8 cellular contexts compared by ENCODE assay signal in genomic region chr16:2009302-2009711, GRCh38. TPM values are rescaled to one million over a fixed set of nuclear protein-coding genes. Genes with fewer than 3 reads are reported as not detected.
DNase-seq lines count a peak whose midpoint lies in the region; ATAC-seq and TF ChIP-seq lines count a peak whose summit lies in the region.

No MANE protein-coding gene starts in this region.

- peak overlapping the region; percentile 21 to 96 for H3K27ac ChIP-seq in coronary artery
- H3K27ac ChIP-seq in muscle layer of duodenum (ENCODE audit: low read length): peak overlapping the region; percentile 81

- peaks cover 28% of the 10 kb centered on the region for H3K36me3 Mint-ChIP-seq in Caco-2 (ENCODE audit: insufficient read depth, unreplicated experiment)

- peak overlapping the region; percentile 63 for H3K4me3 ChIP-seq in Caco-2 (ENCODE audit: low read depth, low read length)
- H3K4me3 ChIP-seq in MG63: peak overlapping the region; percentile 82
- peak overlapping the region; percentile 85 for H3K4me3 ChIP-seq in coronary artery
- peak overlapping the region; percentile 80 to 87 for H3K4me3 ChIP-seq in muscle layer of duodenum (ENCODE audit: low read depth in 1 of 2, low read length in 2 of 2)

- no peaks in the 10 kb centered on the region for H3K9me3 Mint-ChIP-seq in Caco-2 (ENCODE audit: unreplicated experiment)

- peaks cover 15% of the 10 kb centered on the region; the same call in 1 of the 2 replicates for H3K4me1 ChIP-seq in Caco-2
- peaks cover 24 to 56% of the 10 kb centered on the region in 2 donors for H3K4me1 ChIP-seq in muscle layer of duodenum (ENCODE audit: control insufficient read depth in 1 of 2, insufficient read depth in 2 of 2, low read length in 2 of 2)

- no peaks in the 10 kb centered on the region for H3K27me3 ChIP-seq in Caco-2 (replicated peaks; ENCODE audit: control insufficient read depth, insufficient read depth, low read length)
- no peaks in the 10 kb centered on the region for H3K27me3 ChIP-seq in MG63
- no peaks in the 10 kb centered on the region for H3K27me3 ChIP-seq in muscle layer of duodenum (ENCODE audit: low read depth, low read length)

- H3K36me3 ChIP-seq in Caco-2 (ENCODE audit: control insufficient read depth, insufficient read depth, low read length) (no peaks in the 10 kb centered on the region; the same call in 1 of the 2 replicates), MG63 (peaks cover 50% of the 10 kb centered on the region), muscle layer of duodenum (ENCODE audit: control insufficient read depth in 1 of 2, insufficient read depth in 2 of 2, low read length in 2 of 2) (no peaks in the 10 kb centered on the region)

- no peak overlapping the region for H3K27ac Mint-ChIP-seq in Caco-2 (ENCODE audit: unreplicated experiment)

- H3K4me3 Mint-ChIP-seq in Caco-2 (ENCODE audit: unreplicated experiment): peak overlapping the region; percentile 77

- DNase-seq in Caco-2 (peak in 1 of 2 experiments; percentile 33), MG63 (no peak), coronary artery (ENCODE audit: low spot score) (no peak), SHP77 treated with DMSO at 0.1 percent for 48 hours (lab: John Stamatoyannopoulos, UW) (no peak), iPS-NIHi7 (ENCODE audit: extremely low spot score) (no peak), kidney glomerular epithelial cell (lab: John Stamatoyannopoulos, UW) (no peak)

- ATAC-seq in GM21717 (IDR thresholded peaks at IDR 0.05; ENCODE audit: unreplicated experiment): peak; percentile 20

- H3K9me3 ChIP-seq in Caco-2: no peaks in the 10 kb centered on the region
- H3K9me3 ChIP-seq in MG63: no peaks in the 10 kb centered on the region
- H3K9me3 ChIP-seq in muscle layer of duodenum (ENCODE audit: control insufficient read depth in 1 of 2, low read length in 2 of 2): no peaks in the 10 kb centered on the region

- no peaks in the 10 kb centered on the region for H3K27me3 Mint-ChIP-seq in Caco-2 (ENCODE audit: insufficient read depth, unreplicated experiment)

- CTCF ChIA-PET in Caco-2 (lab: Charles Lee): interaction anchor here (0.7 kb wide), 1 partner anchor 10 kb away, joined by 3 read pairs; the partner anchor contains the start of gene NPW

- POLR2A ChIA-PET in Caco-2 (lab: Charles Lee): interaction anchor here (1.4 to 1.9 kb wide), 2 partner anchors 45 to 146 kb away, joined by 6 to 16 read pairs; partner anchors contain the start of genes RPS2 and TRAF7

- TF ChIP-seq CTCF in Caco-2 (IDR thresholded peaks at IDR 0.05; ENCODE audit: insufficient read depth in 1 of 2, low read depth in 1 of 2, low read length in 1 of 2, severe bottlenecking in 1 of 2, unreplicated experiment in 1 of 2) (no peak), coronary artery (IDR thresholded peaks at IDR 0.05) (no peak)

- intact Hi-C loops in Caco-2 (cut with micrococcal nuclease; ENCODE audit: unreplicated experiment): no loop called here

- H3K4me1 Mint-ChIP-seq in Caco-2 (ENCODE audit: low read depth, unreplicated experiment): peaks cover 5% of the 10 kb centered on the region

- no TSS peak for BruUV-seq in Caco-2 (replicated peaks; lab: Mats Ljungman, UMichigan)

RNA-seq across cellular contexts. Expression of gene ZNF598, which starts 0.3 kb away (rescaled TPM):
- 43.7 and 50.4 TPM in 2 replicates for total RNA-seq in Caco-2 (2022)
- 75.0 and 86.5 TPM in 2 replicates for total RNA-seq in MG63 (2014; rRNA removed; shearing (Covaris generic); ENCODE audit: low replicate concordance)

RNA-seq across cellular contexts. Expression of gene NPW, which starts 10.3 kb away (rescaled TPM):
- 6.1 and 8.8 TPM in 2 replicates for total RNA-seq in Caco-2 (2022)
- not detected in 2 replicates for total RNA-seq in MG63 (2014; rRNA removed; shearing (Covaris generic); ENCODE audit: low replicate concordance)

RNA-seq across cellular contexts. Expression of gene NHERF2, which starts 17.4 kb away (rescaled TPM):
- 21.8 and 26.6 TPM in 2 replicates for total RNA-seq in Caco-2 (2022)
- total RNA-seq in MG63 (2014; rRNA removed; shearing (Covaris generic); ENCODE audit: low replicate concordance): 15.9 and 19.0 TPM in 2 replicates

RNA-seq across cellular contexts. Expression of gene SYNGR3, which starts 19.5 kb away (rescaled TPM):
- 2.9 and 3.3 TPM in 2 replicates for total RNA-seq in Caco-2 (2022)
- 0.07 TPM in 1 of 2 replicates, not detected in the other for total RNA-seq in MG63 (2014; rRNA removed; shearing (Covaris generic); ENCODE audit: low replicate concordance)

RNA-seq across cellular contexts. Expression of gene GFER, which starts 25.3 kb away (rescaled TPM):
- total RNA-seq in Caco-2 (2022): 57.3 and 57.4 TPM in 2 replicates
- total RNA-seq in MG63 (2014; rRNA removed; shearing (Covaris generic); ENCODE audit: low replicate concordance): 39.9 and 64.5 TPM in 2 replicates
